Comparison of ENCODE assay signal across 1 cellular context in the genomic region with DNA sequence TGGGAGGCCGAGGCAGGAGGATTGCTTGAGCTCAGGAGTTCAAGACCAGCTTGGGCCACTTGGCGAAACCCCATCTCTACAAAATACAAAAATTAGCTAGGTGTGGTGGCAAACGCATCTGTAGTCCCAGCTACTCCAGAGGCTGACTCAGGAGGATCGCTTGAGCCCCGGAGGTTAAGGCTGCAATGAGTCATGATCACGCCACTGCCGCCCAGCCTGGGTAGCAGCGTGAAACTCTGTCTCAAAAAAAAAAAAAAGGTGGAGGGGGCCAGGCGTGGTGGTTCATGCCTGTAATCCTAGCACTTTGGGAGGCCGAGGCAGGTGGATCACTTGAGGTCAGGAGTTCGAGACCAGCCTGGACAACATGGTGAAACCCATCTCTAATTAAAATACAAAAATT.
A peak's percentile ranks its signal among the peaks of the same experiment; 100 is the strongest.
TF ChIP-seq lines count a peak whose summit lies in the region.

No MANE protein-coding gene starts in this region.

TF ChIP-seq in HCT116, 20 proteins besides CTCF, POLR2A, EP300 and RAD21 (continued from another document):
- TF ChIP-seq, protein P1, sequence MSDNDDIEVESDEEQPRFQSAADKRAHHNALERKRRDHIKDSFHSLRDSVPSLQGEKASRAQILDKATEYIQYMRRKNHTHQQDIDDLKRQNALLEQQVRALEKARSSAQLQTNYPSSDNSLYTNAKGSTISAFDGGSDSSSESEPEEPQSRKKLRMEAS (IDR thresholded peaks at IDR 0.05) = peak; percentile 24; the same call in 1 of the 2 replicates
- peak; percentile 20; the same call in 1 of the 2 replicates for TF ChIP-seq CBX3 (IDR thresholded peaks at IDR 0.05; ENCODE audit: low read depth)
